In the genomic region with DNA sequence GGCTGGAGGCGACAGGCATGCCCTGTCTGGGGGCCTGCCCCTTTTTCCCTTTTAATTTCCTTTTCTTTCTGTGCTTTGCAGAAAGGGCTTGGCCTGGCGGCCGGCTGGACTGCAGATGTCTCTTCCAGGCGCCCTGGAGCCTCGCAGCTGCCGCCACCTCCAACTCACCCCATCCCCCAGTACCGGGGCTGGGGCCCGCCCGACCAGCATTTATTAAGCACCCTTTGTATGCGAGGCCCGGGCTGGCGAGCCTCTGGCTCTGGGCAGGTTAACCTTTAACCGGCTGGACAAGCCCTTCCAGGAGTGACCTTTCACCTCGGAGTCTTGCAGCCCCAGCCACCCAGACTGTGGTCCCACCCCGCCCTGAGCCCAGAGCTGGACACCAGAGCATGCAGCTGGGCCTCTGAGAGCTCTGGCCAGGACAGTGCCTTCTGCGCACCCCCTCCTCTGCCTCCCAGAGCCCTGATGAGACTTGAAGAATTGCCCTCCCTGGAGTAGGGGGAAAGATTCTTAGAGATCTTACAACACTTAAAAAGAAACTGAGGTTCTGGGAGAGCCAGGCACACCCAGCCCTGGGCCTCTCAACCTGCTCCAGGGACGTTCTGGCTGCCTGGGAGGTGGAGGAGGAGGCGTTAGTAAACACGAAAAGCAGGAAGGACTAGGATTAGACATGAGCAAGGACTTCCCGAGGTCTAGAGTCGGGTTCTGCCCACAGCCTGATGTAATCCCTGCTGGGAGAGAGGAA, we compare ENCODE assay signal across 6 cellular contexts. TPM values are rescaled to one million over a fixed set of nuclear protein-coding genes. Genes with fewer than 3 reads are reported as not detected.
DNase-seq lines count a peak whose midpoint lies in the region; ATAC-seq and FAIRE-seq lines count a peak whose summit lies in the region.

No MANE protein-coding gene starts in this region.

- peak; percentile 40 for ATAC-seq in Right ventricle myocardium inferior

- H3K27ac ChIP-seq in effector memory CD4-positive, alpha-beta T cell (ENCODE audit: insufficient read depth, low read length, poor library complexity, severe bottlenecking): no peak overlapping the region
- H3K27ac ChIP-seq in rectal smooth muscle tissue (ENCODE audit: low read depth, low read length): peak overlapping the region; percentile 88

- H3K27me3 ChIP-seq in effector memory CD4-positive, alpha-beta T cell (replicated peaks; ENCODE audit: control insufficient read depth, insufficient read depth, low read length, poor library complexity, severe bottlenecking): no peaks in the 10 kb centered on the region
- no peaks in the 10 kb centered on the region for H3K27me3 ChIP-seq in rectal smooth muscle tissue (ENCODE audit: control insufficient read depth, insufficient read depth, low read length)

- no peak for DNase-seq in Right ventricle myocardium inferior (ENCODE audit: missing footprints)
- DNase-seq in cardiac septum (ENCODE audit: low spot score): no peak
- no peak for DNase-seq in effector memory CD4-positive, alpha-beta T cell
- no peak for DNase-seq in retina
- DNase-seq in frontal cortex (ENCODE audit: low spot score in 2 of 2): no peak

- H3K4me3 ChIP-seq in effector memory CD4-positive, alpha-beta T cell (ENCODE audit: insufficient read depth, low read depth, low read length, poor library complexity, severe bottlenecking): peak overlapping the region; percentile 70
- peak overlapping the region; percentile 68 for H3K4me3 ChIP-seq in rectal smooth muscle tissue (ENCODE audit: low read length)

- FAIRE-seq in frontal cortex (lab: Jason Lieb, UNC): no peak

- H3K4me1 ChIP-seq in effector memory CD4-positive, alpha-beta T cell (ENCODE audit: control insufficient read depth, insufficient read depth, low read length, poor library complexity, severe bottlenecking): peaks cover 9% of the 10 kb centered on the region
- H3K4me1 ChIP-seq in rectal smooth muscle tissue (ENCODE audit: control insufficient read depth, insufficient read depth, low read length): peaks cover 2% of the 10 kb centered on the region

- intact Hi-C loops in Right ventricle myocardium inferior (cut with DNase I): loop anchor here (1.0 to 2.0 kb wide), 2 partner anchors 14 to 21 kb away; partner anchors contain the start of gene OCEL1
- intact Hi-C loops in cardiac septum (cut with DNase I): loop anchor here (10.0 kb wide), 1 partner anchor 112 kb away; no protein-coding TSS in a partner anchor

- H3K9me3 ChIP-seq in effector memory CD4-positive, alpha-beta T cell (ENCODE audit: control insufficient read depth, low read length): no peaks in the 10 kb centered on the region

- no peaks in the 10 kb centered on the region for H3K36me3 ChIP-seq in effector memory CD4-positive, alpha-beta T cell (ENCODE audit: control insufficient read depth, insufficient read depth, low read length)
- H3K36me3 ChIP-seq in rectal smooth muscle tissue (ENCODE audit: control insufficient read depth, insufficient read depth, low read length): no peaks in the 10 kb centered on the region

- no peak overlapping the region for H3K9ac ChIP-seq in rectal smooth muscle tissue (ENCODE audit: low read length)

RNA-seq across cellular contexts. Expression of gene NR2F6, which starts 1.1 kb away (rescaled TPM):
- 76.4 TPM for total RNA-seq in Right ventricle myocardium inferior
- 50.5 TPM for total RNA-seq in cardiac septum
- total RNA-seq in frontal cortex: 9.8 TPM

RNA-seq across cellular contexts. Expression of gene USHBP1, which starts 17.7 kb away (rescaled TPM):
- total RNA-seq in Right ventricle myocardium inferior (7.6 TPM), cardiac septum (4.7 TPM), frontal cortex (0.82 TPM)

RNA-seq across cellular contexts. Expression of gene BABAM1, which starts 20.4 kb away (rescaled TPM):
- total RNA-seq in Right ventricle myocardium inferior: 82.0 TPM
- total RNA-seq in cardiac septum: 70.5 TPM
- 66.9 TPM for total RNA-seq in frontal cortex

RNA-seq across cellular contexts. Expression of gene OCEL1, which starts 20.8 kb away (rescaled TPM):
- total RNA-seq in Right ventricle myocardium inferior (26.0 TPM), cardiac septum (18.8 TPM), frontal cortex (0.82 TPM)

RNA-seq across cellular contexts. Expression of gene USE1, which starts 31.7 kb away (rescaled TPM):
- 32.8 TPM for total RNA-seq in Right ventricle myocardium inferior
- total RNA-seq in cardiac septum: 29.1 TPM
- total RNA-seq in frontal cortex: 15.1 TPM
